14 cellular contexts compared by ENCODE assay signal in genomic region chr11:11387201-11387600, GRCh38.
DNase-seq lines count a peak whose midpoint lies in the region; ATAC-seq lines count a peak whose summit lies in the region.
"Had no signal": no experiment of that assay in that cellular context is flagged by ENCODE, and none has a peak within 500 bp of the region (broad histone marks: within the 10 kb centered on the region; RNA-seq: fewer than 3 reads in every experiment).

No MANE protein-coding gene starts in this region.

- ATAC-seq in GM19324 (IDR thresholded peaks at IDR 0.05; ENCODE audit: low FRiP score, unreplicated experiment) (no peak), GM21515 (IDR thresholded peaks at IDR 0.05; ENCODE audit: unreplicated experiment) (no peak), HG03280 (IDR thresholded peaks at IDR 0.05; ENCODE audit: unreplicated experiment) (no peak)
- ATAC-seq: CD8-positive, alpha-beta T cell had no signal

- DNase-seq in NCI-H748 (lab: John Stamatoyannopoulos, UW; ENCODE audit: unreplicated experiment) (peak; percentile 27), NCI-H748 treated with DMSO at 0.1 percent for 48 hours (lab: John Stamatoyannopoulos, UW) (no peak), NCI-H82 (lab: John Stamatoyannopoulos, UW) (peak; percentile 76), ecto neural progenitor cell (ENCODE audit: low spot score) (peak; percentile 30)
- DNase-seq: CD8-positive, alpha-beta T cell; COR-L47; DMS 273 treated with DMSO at 0.1 percent for 48 hours; DMS53; DND-41; EL; HCEC 1CT had no signal
